ENCODE assay signal across 22 cellular contexts in the genomic region with DNA sequence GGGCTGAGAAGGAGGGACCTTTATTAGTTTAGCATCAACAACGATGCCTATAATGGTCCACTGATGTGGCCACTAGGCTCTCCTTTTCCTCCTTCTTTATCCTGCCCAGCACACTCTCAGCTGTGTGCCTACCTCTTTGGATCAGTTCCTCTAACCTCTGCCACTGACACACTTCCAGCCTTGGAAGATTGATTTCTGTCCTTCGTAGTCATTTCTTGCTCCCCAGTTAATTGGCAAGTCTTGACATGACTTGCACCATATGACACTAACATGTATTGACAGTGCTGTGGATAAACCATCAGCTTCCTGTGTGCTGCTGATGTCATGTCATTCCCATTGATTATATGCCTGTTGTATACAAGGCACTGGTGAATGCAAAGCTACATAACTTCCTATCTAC.
DNase-seq lines count a peak whose midpoint lies in the region; ATAC-seq, FAIRE-seq and TF ChIP-seq lines count a peak whose summit lies in the region.
"Had no signal": no experiment of that assay in that cellular context is flagged by ENCODE, and none has a peak within 500 bp of the region (broad histone marks: within the 10 kb centered on the region; RNA-seq: fewer than 3 reads in every experiment).

No MANE protein-coding gene starts in this region.

- TF ChIP-seq POLR2A in IMR-90 (IDR thresholded peaks at IDR 0.05; ENCODE audit: low read depth, low read length), result no peak

- H3K4me1 ChIP-seq in IMR-90 (ENCODE audit: control insufficient read depth, insufficient read depth, low read length), result no peaks in the 10 kb centered on the region
- peaks cover 13% of the 10 kb centered on the region for H3K4me1 ChIP-seq in keratinocyte (ENCODE audit: control insufficient read depth, extremely low read depth, insufficient read depth, low read length)
- H3K4me1 ChIP-seq: SJSA1 had no signal

- peak overlapping the region; percentile 24; the same call in 1 of the 2 replicates for H4K5ac ChIP-seq in IMR-90 (ENCODE audit: low read depth, low read length)

- no peak overlapping the region for H4K8ac ChIP-seq in IMR-90 (ENCODE audit: low read depth in 2 of 2, low read length in 2 of 2)

- no peak overlapping the region for H3K56ac ChIP-seq in IMR-90 (ENCODE audit: extremely low read depth, insufficient read depth, low read length)

- peak; percentile 85 for FAIRE-seq in keratinocyte (lab: Jason Lieb, UNC)
- FAIRE-seq: A204.1, D721Med had no signal

- POLR2A ChIA-PET in IMR-90 (lab: Charles Lee; ENCODE audit: unreplicated experiment), result no interaction called here

- H3K4me3 ChIP-seq in IMR-90 (ENCODE audit: insufficient read depth, low read depth, low read length) (no peak overlapping the region), keratinocyte (ENCODE audit: control insufficient read depth in 2 of 3, extremely low read depth in 1 of 3, insufficient read depth in 2 of 3, low read depth in 1 of 3, low read length in 3 of 3) (no peak overlapping the region)
- H3K4me3 ChIP-seq: BLaER1 treated with 17β-estradiol and CSF1 and Interleukin-3, amounts not matched to agents 10 nM and 100 nM; MG63; SJSA1 had no signal

- no peak overlapping the region for H3K27ac Mint-ChIP-seq in activated T-cell treated with anti-CD3 and anti-CD28 coated beads, Interleukin-2, amount 50 U/mL, for 72 hours
- H3K27ac Mint-ChIP-seq: H9 had no signal

- no peaks in the 10 kb centered on the region for H3K9me3 ChIP-seq in IMR-90 (ENCODE audit: control insufficient read depth, insufficient read depth, low read length)
- H3K9me3 ChIP-seq in keratinocyte (ENCODE audit: control insufficient read depth, low read depth, low read length), result no peaks in the 10 kb centered on the region
- H3K9me3 ChIP-seq: BLaER1 treated with 17β-estradiol and CSF1 and Interleukin-3, amounts not matched to agents 10 nM and 100 nM; MG63; SJSA1 had no signal

- H2BK15ac ChIP-seq in IMR-90 (ENCODE audit: low read depth, low read length), result no peak overlapping the region

- in situ Hi-C loops in IMR-90 (cut with MboI; ENCODE audit: low sequenced_read_pairs) (no loop called here), G401 (cut with HindIII; ENCODE audit: low sequenced_read_pairs) (no loop called here)

- no TSS peak for BruUV-seq in IMR-90 (replicated peaks; lab: Mats Ljungman, UMichigan)

- H2AK5ac ChIP-seq in IMR-90 (ENCODE audit: low read depth, low read length), result no peak overlapping the region

- no peaks in the 10 kb centered on the region for H3K36me3 ChIP-seq in IMR-90 (ENCODE audit: control insufficient read depth, insufficient read depth, low read length)
- no peaks in the 10 kb centered on the region for H3K36me3 ChIP-seq in keratinocyte (ENCODE audit: control insufficient read depth in 2 of 2, extremely low read depth in 1 of 2, insufficient read depth in 2 of 2, low read length in 2 of 2)
- H3K36me3 ChIP-seq: BLaER1 treated with 17β-estradiol and CSF1 and Interleukin-3, amounts not matched to agents 10 nM and 100 nM; MG63; SJSA1 had no signal

- no peak overlapping the region for H3K4me3 Mint-ChIP-seq in activated T-cell treated with anti-CD3 and anti-CD28 coated beads, Interleukin-2, amount 50 U/mL, for 72 hours
- H3K4me3 Mint-ChIP-seq: CD8-positive, alpha-beta memory T cell; H9 had no signal

- H3K27me3 Mint-ChIP-seq in activated T-cell treated with anti-CD3 and anti-CD28 coated beads, Interleukin-2, amount 50 U/mL, for 72 hours (ENCODE audit: low read depth), result no peaks in the 10 kb centered on the region

- intact Hi-C loops in IMR-90 (cut with micrococcal nuclease), result no loop called here

- no peak overlapping the region for H3K18ac ChIP-seq in IMR-90 (ENCODE audit: low read depth, low read length)

- no peak overlapping the region for H2AK9ac ChIP-seq in IMR-90 (replicated peaks; ENCODE audit: low read depth, low read length, poor library complexity)

- dilution Hi-C loops in IMR-90 (cut with HindIII; ENCODE audit: low sequenced_read_pairs, unreplicated experiment) (no loop called here), keratinocyte (cut with MboI; ENCODE audit: extremely low pct_ligation_motif_present, low sequenced_read_pairs) (no loop called here)

- H4K20me1 ChIP-seq in IMR-90 (ENCODE audit: insufficient read depth, low read length), result no peaks in the 10 kb centered on the region
- no peaks in the 10 kb centered on the region for H4K20me1 ChIP-seq in keratinocyte (ENCODE audit: control insufficient read depth, extremely low read depth, insufficient read depth, low read length)
- H4K20me1 ChIP-seq: BLaER1 treated with 17β-estradiol and CSF1 and Interleukin-3, amounts not matched to agents 10 nM and 100 nM had no signal

- H3K27me3 ChIP-seq in IMR-90 (ENCODE audit: control insufficient read depth, insufficient read depth, low read length), result no peaks in the 10 kb centered on the region
- no peaks in the 10 kb centered on the region for H3K27me3 ChIP-seq in keratinocyte (ENCODE audit: control insufficient read depth, extremely low read depth, insufficient read depth, low read length)
- H3K27me3 ChIP-seq: BLaER1 treated with 17β-estradiol and CSF1 and Interleukin-3, amounts not matched to agents 10 nM and 100 nM; MG63; SJSA1 had no signal

- no peak overlapping the region for H3K14ac ChIP-seq in IMR-90 (replicated peaks; ENCODE audit: low read depth, low read length)

- H2BK120ac ChIP-seq in IMR-90 (ENCODE audit: low read depth, low read length), result no peak overlapping the region

- H3K4me2 ChIP-seq in IMR-90 (ENCODE audit: low read depth, low read length) (no peak overlapping the region), keratinocyte (ENCODE audit: control insufficient read depth, extremely low read depth, insufficient read depth, low read depth, low read length) (peak overlapping the region; percentile 11)
- H3K4me2 ChIP-seq: BLaER1 treated with 17β-estradiol and CSF1 and Interleukin-3, amounts not matched to agents 10 nM and 100 nM had no signal

- no peaks in the 10 kb centered on the region for H3K36me3 Mint-ChIP-seq in activated T-cell treated with anti-CD3 and anti-CD28 coated beads, Interleukin-2, amount 50 U/mL, for 72 hours (ENCODE audit: insufficient read depth in 2 of 2)
- H3K36me3 Mint-ChIP-seq: CD8-positive, alpha-beta memory T cell had no signal

- no peak overlapping the region for H3K4ac ChIP-seq in IMR-90 (ENCODE audit: low read depth, low read length)

- WGBS in IMR-90 (ENCODE audit: extremely low coverage in 2 of 2, insufficient read length in 1 of 2), 2 experiments, result no CpG with 5 or more reads among the region's 2 CpGs

- H3K9ac ChIP-seq in IMR-90 (ENCODE audit: low read depth, low read length), result no peak overlapping the region
- H3K9ac ChIP-seq in keratinocyte (ENCODE audit: control insufficient read depth, extremely low read depth, insufficient read depth, low read length), result no peak overlapping the region
- H3K9ac ChIP-seq: BLaER1 treated with 17β-estradiol and CSF1 and Interleukin-3, amounts not matched to agents 10 nM and 100 nM had no signal

- no peak overlapping the region for H2AFZ ChIP-seq in IMR-90 (replicated peaks; ENCODE audit: low read length, poor library complexity)
- H2AFZ ChIP-seq in keratinocyte (ENCODE audit: control insufficient read depth, low read length), result no peak overlapping the region

- H3K9me3 Mint-ChIP-seq in activated T-cell treated with anti-CD3 and anti-CD28 coated beads, Interleukin-2, amount 50 U/mL, for 72 hours, result peaks cover 1% of the 10 kb centered on the region in 2 donors
- H3K9me3 Mint-ChIP-seq: CD8-positive, alpha-beta memory T cell; H9 had no signal

- H2BK5ac ChIP-seq in IMR-90 (ENCODE audit: low read depth, low read length, poor library complexity, severe bottlenecking), result no peak overlapping the region

- peak in 1 of 2 donors; percentile 28 for DNase-seq in activated T-cell treated with anti-CD3 and anti-CD28 coated beads, Interleukin-2, amount 50 U/mL, for 72 hours
- no peak for DNase-seq in activated T-cell treated with anti-CD3 and anti-CD28 coated beads, Interleukin-2, amount 50 U/mL, for 48 hours
- no peak for DNase-seq in IMR-90
- peak; percentile 80 for DNase-seq in keratinocyte (ENCODE audit: low read depth, low spot score)
- DNase-seq in NCI-H1694 (lab: John Stamatoyannopoulos, UW), result no peak
- DNase-seq in G401 (ENCODE audit: low spot score), result no peak
- DNase-seq: CD8-positive, alpha-beta memory T cell; DMS79; H9; MG63; NCI-H1092; NCI-H146; NCI-H2081 treated with DMSO at 0.1 percent for 48 hours; NCI-H510A; NCI-H774; PC-3 had no signal

- H3K79me2 ChIP-seq in keratinocyte (ENCODE audit: control insufficient read depth, insufficient read depth, low read length), result no peaks in the 10 kb centered on the region

- H2BK20ac ChIP-seq in IMR-90 (ENCODE audit: low read depth, low read length), result no peak overlapping the region

- H3K4me1 Mint-ChIP-seq in activated T-cell treated with anti-CD3 and anti-CD28 coated beads, Interleukin-2, amount 50 U/mL, for 72 hours (ENCODE audit: low read depth), result peaks cover 24% of the 10 kb centered on the region

- no peak for TF ChIP-seq RAD21 in IMR-90 (IDR thresholded peaks at IDR 0.05; ENCODE audit: low read length)

- H3K23ac ChIP-seq in IMR-90 (ENCODE audit: low read depth, low read length), result no peak overlapping the region

- H3K27ac ChIP-seq in IMR-90 (ENCODE audit: insufficient read depth, low read length) (no peak overlapping the region), keratinocyte (ENCODE audit: control insufficient read depth, insufficient read depth, low read length) (no peak overlapping the region)
- H3K27ac ChIP-seq: BLaER1 treated with 17β-estradiol and CSF1 and Interleukin-3, amounts not matched to agents 10 nM and 100 nM; SJSA1 had no signal

- peak; percentile 75 to 91 for ATAC-seq in activated T-cell treated with anti-CD3 and anti-CD28 coated beads, Interleukin-2, amount 50 U/mL, for 72 hours (replicated peaks in 1 of 2)
- ATAC-seq in GM18870 (IDR thresholded peaks at IDR 0.05; ENCODE audit: unreplicated experiment) (peak; percentile 44), IMR-90 (ENCODE audit: low read depth) (no peak), HG03521 (IDR thresholded peaks at IDR 0.05; ENCODE audit: unreplicated experiment) (no peak)
- ATAC-seq: PC-3 had no signal

- no peaks in the 10 kb centered on the region for H3K79me1 ChIP-seq in IMR-90 (ENCODE audit: low read depth in 1 of 2, low read length in 2 of 2)

- CTCF ChIA-PET in IMR-90 (lab: Yijun Ruan, JAX), result no interaction called here

- H3K9me1 ChIP-seq in IMR-90 (ENCODE audit: insufficient read depth, low read length) (no peaks in the 10 kb centered on the region), keratinocyte (ENCODE audit: control insufficient read depth, extremely low read depth, insufficient read depth, low read length) (no peaks in the 10 kb centered on the region)

- no peak overlapping the region for H4K91ac ChIP-seq in IMR-90 (ENCODE audit: insufficient read depth, low read depth, low read length)

- TF ChIP-seq CTCF in IMR-90 (conservative IDR thresholded peaks at IDR 0.05; ENCODE audit: low read depth, low read length), result no peak
- TF ChIP-seq CTCF in keratinocyte (optimal IDR thresholded peaks at IDR 0.05 in 1 of 3, IDR thresholded peaks at IDR 0.05 in 1 of 3, conservative IDR thresholded peaks at IDR 0.05 in 1 of 3; ENCODE audit: extremely low read depth in 1 of 3, insufficient read depth in 2 of 3, low read length in 3 of 3), result no peak

TF ChIP-seq in IMR-90, 13 proteins besides CTCF, POLR2A, EP300 and RAD21 (continues in another document):
- TF ChIP-seq CEBPB (IDR thresholded peaks at IDR 0.05; ENCODE audit: low read depth, low read length) (no peak), MAFK (IDR thresholded peaks at IDR 0.05; ENCODE audit: low read depth, low read length) (no peak), BHLHE40 (IDR thresholded peaks at IDR 0.05; ENCODE audit: low read depth, low read length) (no peak)

Comparison
In these comparisons a context has a peak if more than half of its experiments do, and no peak if none do; other contexts are left out.
1. ATAC-seq: peak in activated T-cell treated with anti-CD3 and anti-CD28 coated beads, Interleukin-2, amount 50 U/mL, for 72 hours (2 of 2) and GM18870 (single experiment); none in IMR-90 (single experiment) and HG03521 (single experiment).